16 cellular contexts compared by ENCODE assay signal in the genomic region with DNA sequence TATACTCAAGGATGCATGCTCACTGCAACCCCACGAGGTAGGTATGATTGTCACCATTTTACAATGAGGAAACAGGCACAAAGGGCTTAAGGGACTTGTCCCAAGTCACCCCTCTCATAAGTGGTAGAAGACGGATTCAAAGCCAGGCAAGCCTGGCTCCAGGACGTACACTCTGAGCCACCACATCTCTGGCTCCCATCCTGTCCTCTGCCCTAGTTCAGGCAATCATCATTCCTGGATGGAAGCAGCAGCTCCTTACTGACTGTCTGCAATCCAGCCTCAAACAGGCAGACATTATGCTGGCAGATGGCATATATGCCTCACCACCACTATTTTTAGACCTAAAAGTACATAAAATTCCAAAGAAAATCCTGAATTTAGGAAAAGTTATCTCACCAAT.
"Had no signal": no experiment of that assay in that cellular context is flagged by ENCODE, and none has a peak within 500 bp of the region (broad histone marks: within the 10 kb centered on the region; RNA-seq: fewer than 3 reads in every experiment).

No MANE protein-coding gene starts in this region.

- DNase-seq: activated CD4-positive, alpha-beta memory T cell treated with anti-CD3 and anti-CD28 coated beads for 36 hours; activated CD4-positive, alpha-beta T cell treated with anti-CD3 and anti-CD28 coated beads for 36 hours; activated effector memory CD4-positive, alpha-beta T cell treated with Interleukin-2 at 50 U/mL for 16 hours; activated T-cell treated with anti-CD3 and anti-CD28 coated beads, Interleukin-2, amount 50 U/mL, for 4 hours; adrenal gland; effector CD8-positive, alpha-beta T cell; esophagus squamous epithelium; hippocampal formation; left lung; psoas muscle; sigmoid colon; stimulated activated CD4-positive, alpha-beta T cell treated with anti-CD3 and anti-CD28 coated beads, Interleukin-12 subunit alpha, Interleukin-12 subunit beta, amount 100 ng/mL, for 4 hours; stimulated activated CD4-positive, alpha-beta T cell treated with anti-CD3 and anti-CD28 coated beads, Interleukin-2, amount 100 ng/mL, for 24 hours; stomach had no signal

- H3K36me3 ChIP-seq: adrenal gland, left lung, thoracic aorta had no signal

- ATAC-seq: activated CD4-positive, alpha-beta T cell treated with anti-CD3 and anti-CD28 coated beads for 36 hours; activated T-cell treated with anti-CD3 and anti-CD28 coated beads, Interleukin-2, amount 50 U/mL, for 4 hours; left lung; psoas muscle had no signal

- H3K4me3 ChIP-seq: adrenal gland, esophagus squamous epithelium, left lung, psoas muscle, sigmoid colon, stomach, thoracic aorta had no signal

- H3K4me1 ChIP-seq: psoas muscle, sigmoid colon had no signal

- H3K27me3 ChIP-seq: adrenal gland, esophagus squamous epithelium, left lung, sigmoid colon, stomach had no signal

- H3K9me3 ChIP-seq: adrenal gland, esophagus squamous epithelium, left lung, psoas muscle, sigmoid colon, stomach, thoracic aorta had no signal

- H3K27ac ChIP-seq: adrenal gland, esophagus squamous epithelium, left lung, psoas muscle, sigmoid colon, stomach, thoracic aorta, VCaP had no signal
